ENCODE assay signal across 1 cellular context in the genomic region with DNA sequence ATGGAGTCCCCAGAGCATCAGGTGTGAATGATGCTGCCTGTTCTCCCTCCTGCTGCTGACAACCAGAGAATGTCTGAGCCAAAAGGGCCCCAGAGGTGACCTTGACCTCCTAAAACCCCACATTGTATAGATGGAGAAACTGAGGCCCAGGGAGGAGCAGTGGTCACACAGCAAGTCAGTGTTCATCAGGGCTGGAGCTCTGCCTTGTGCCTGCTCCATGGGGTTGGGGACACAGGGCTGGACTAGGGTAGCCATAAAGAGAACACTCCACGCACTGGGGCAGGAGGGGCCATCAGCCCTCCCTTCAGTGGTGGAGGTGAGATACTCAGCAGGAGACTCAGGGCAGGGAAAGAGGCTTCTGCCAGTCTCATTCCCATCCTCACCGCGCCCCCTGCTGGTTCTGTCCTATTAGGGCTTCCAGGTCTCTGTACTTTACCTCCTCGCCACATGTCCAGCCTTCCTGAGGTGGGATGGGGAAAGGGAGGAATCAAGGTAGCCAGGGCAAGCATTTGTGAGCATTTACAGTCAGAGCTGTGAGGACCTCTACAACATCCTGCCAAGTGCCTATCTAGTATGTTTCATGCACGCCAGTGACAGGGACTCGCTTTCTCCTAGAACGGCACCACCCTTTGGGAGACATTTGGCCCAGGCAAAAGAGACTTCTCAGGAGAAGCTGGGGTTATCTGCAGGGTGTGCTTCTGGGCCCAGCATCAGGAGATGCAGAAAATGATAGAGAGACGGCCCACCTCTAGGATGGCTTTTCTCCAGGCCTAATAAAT.
TF ChIP-seq lines count a peak whose summit lies in the region.

No MANE protein-coding gene starts in this region.

TF ChIP-seq in HepG2, 621 proteins besides CTCF, POLR2A, EP300 and RAD21 (continued from another document and continues in another):
- TF ChIP-seq ZNF687 (CRISPR knock-in tag; IDR thresholded peaks at IDR 0.05) (peak; percentile 36; the same call in 1 of the 2 replicates), ZGPAT (CRISPR knock-in tag; IDR thresholded peaks at IDR 0.05) (0 out of 2 replicates have a peak, but pooled peaks have one; percentile 20), ZC3H4 (CRISPR knock-in tag; IDR thresholded peaks at IDR 0.05; ENCODE audit: borderline replicate concordance) (no peak), GZF1 (CRISPR knock-in tag; IDR thresholded peaks at IDR 0.05) (0 out of 2 replicates have a peak, but pooled peaks have one; percentile 27), TEAD3 (CRISPR knock-in tag; optimal IDR thresholded peaks at IDR 0.05; ENCODE audit: borderline replicate concordance) (peak; percentile 48), ZSCAN31 (CRISPR knock-in tag; IDR thresholded peaks at IDR 0.05; ENCODE audit: low read depth) (no peak), CCAR2 (optimal IDR thresholded peaks at IDR 0.05; ENCODE audit: low read depth, low read length) (no peak), MYC (CRISPR knock-in tag; IDR thresholded peaks at IDR 0.05; ENCODE audit: borderline replicate concordance) (peak; percentile 51; the same call in 1 of the 2 replicates), ZSCAN25 (CRISPR knock-in tag; IDR thresholded peaks at IDR 0.05) (no peak), PCBP2 (optimal IDR thresholded peaks at IDR 0.05; ENCODE audit: low read depth, low read length, poor library complexity, severe bottlenecking) (no peak), SOX13 (IDR thresholded peaks at IDR 0.05) (no peak), SOX13 (CRISPR knock-in tag; conservative IDR thresholded peaks at IDR 0.05 in 1 of 2, IDR thresholded peaks at IDR 0.05 in 1 of 2) (peak in 1 of 2 experiments; percentile 18; a peak in 1 of 4 replicates), ZBTB38 (CRISPR knock-in tag; IDR thresholded peaks at IDR 0.05) (no peak), ZNF350 (CRISPR knock-in tag; IDR thresholded peaks at IDR 0.05; ENCODE audit: borderline replicate concordance, low read depth) (peak; percentile 23; the same call in 1 of the 2 replicates), STAG1 (CRISPR knock-in tag; IDR thresholded peaks at IDR 0.05) (peak; percentile 82), ADNP (CRISPR knock-in tag; IDR thresholded peaks at IDR 0.05) (no peak), ZNF580 (CRISPR knock-in tag; IDR thresholded peaks at IDR 0.05; ENCODE audit: borderline replicate concordance, low read depth) (peak; percentile 51; the same call in 1 of the 2 replicates), E2F2 (CRISPR knock-in tag; IDR thresholded peaks at IDR 0.05; ENCODE audit: borderline replicate concordance) (no peak), ASH2L (IDR thresholded peaks at IDR 0.05; ENCODE audit: insufficient read length, low read depth, low read length) (peak; percentile 18), CAMTA2 (CRISPR knock-in tag; IDR thresholded peaks at IDR 0.05; ENCODE audit: borderline replicate concordance) (0 out of 2 replicates have a peak, but pooled peaks have one; percentile 34), ZNF660 (CRISPR knock-in tag; IDR thresholded peaks at IDR 0.05; ENCODE audit: borderline replicate concordance, low read depth) (no peak), MBNL3 (CRISPR knock-in tag; conservative IDR thresholded peaks at IDR 0.05) (no peak), DMAP1 (CRISPR knock-in tag; IDR thresholded peaks at IDR 0.05) (no peak), ZNF546 (CRISPR knock-in tag; conservative IDR thresholded peaks at IDR 0.05) (no peak), XRCC5 (optimal IDR thresholded peaks at IDR 0.05; ENCODE audit: low read length) (peak; percentile 79), FOSL2 (CRISPR knock-in tag; IDR thresholded peaks at IDR 0.05) (peak; percentile 35; the same call in 1 of the 2 replicates), KDM2A (CRISPR knock-in tag; IDR thresholded peaks at IDR 0.05; ENCODE audit: borderline replicate concordance, low read depth) (peak; percentile 62), ATF5 (CRISPR knock-in tag; IDR thresholded peaks at IDR 0.05; ENCODE audit: low read depth) (no peak), SP5 (CRISPR knock-in tag; IDR thresholded peaks at IDR 0.05; ENCODE audit: borderline replicate concordance, low read depth) (no peak), SAFB2 (CRISPR knock-in tag; IDR thresholded peaks at IDR 0.05; ENCODE audit: borderline replicate concordance, low read depth) (no peak), ZBTB1 (CRISPR knock-in tag; IDR thresholded peaks at IDR 0.05; ENCODE audit: borderline replicate concordance) (no peak), SAP130 (CRISPR knock-in tag; IDR thresholded peaks at IDR 0.05; ENCODE audit: low read depth) (0 out of 2 replicates have a peak, but pooled peaks have one; percentile 15), SMC3 (IDR thresholded peaks at IDR 0.05; ENCODE audit: low read length) (peak; percentile 83), KDM5B (CRISPR knock-in tag; IDR thresholded peaks at IDR 0.05; ENCODE audit: borderline replicate concordance) (0 out of 2 replicates have a peak, but pooled peaks have one; percentile 46), ZBTB7B (CRISPR knock-in tag; IDR thresholded peaks at IDR 0.05) (no peak), ZNF280B (CRISPR knock-in tag; IDR thresholded peaks at IDR 0.05; ENCODE audit: borderline replicate concordance) (0 out of 2 replicates have a peak, but pooled peaks have one; percentile 23)
- TF ChIP-seq, protein P1, sequence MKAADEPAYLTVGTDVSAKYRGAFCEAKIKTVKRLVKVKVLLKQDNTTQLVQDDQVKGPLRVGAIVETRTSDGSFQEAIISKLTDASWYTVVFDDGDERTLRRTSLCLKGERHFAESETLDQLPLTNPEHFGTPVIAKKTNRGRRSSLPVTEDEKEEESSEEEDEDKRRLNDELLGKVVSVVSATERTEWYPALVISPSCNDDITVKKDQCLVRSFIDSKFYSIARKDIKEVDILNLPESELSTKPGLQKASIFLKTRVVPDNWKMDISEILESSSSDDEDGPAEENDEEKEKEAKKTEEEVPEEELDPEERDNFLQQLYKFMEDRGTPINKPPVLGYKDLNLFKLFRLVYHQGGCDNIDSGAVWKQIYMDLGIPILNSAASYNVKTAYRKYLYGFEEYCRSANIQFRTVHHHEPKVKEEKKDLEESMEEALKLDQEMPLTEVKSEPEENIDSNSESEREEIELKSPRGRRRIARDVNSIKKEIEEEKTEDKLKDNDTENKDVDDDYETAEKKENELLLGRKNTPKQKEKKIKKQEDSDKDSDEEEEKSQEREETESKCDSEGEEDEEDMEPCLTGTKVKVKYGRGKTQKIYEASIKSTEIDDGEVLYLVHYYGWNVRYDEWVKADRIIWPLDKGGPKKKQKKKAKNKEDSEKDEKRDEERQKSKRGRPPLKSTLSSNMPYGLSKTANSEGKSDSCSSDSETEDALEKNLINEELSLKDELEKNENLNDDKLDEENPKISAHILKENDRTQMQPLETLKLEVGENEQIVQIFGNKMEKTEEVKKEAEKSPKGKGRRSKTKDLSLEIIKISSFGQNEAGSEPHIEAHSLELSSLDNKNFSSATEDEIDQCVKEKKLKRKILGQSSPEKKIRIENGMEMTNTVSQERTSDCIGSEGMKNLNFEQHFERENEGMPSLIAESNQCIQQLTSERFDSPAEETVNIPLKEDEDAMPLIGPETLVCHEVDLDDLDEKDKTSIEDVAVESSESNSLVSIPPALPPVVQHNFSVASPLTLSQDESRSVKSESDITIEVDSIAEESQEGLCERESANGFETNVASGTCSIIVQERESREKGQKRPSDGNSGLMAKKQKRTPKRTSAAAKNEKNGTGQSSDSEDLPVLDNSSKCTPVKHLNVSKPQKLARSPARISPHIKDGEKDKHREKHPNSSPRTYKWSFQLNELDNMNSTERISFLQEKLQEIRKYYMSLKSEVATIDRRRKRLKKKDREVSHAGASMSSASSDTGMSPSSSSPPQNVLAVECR (CRISPR knock-in tag; IDR thresholded peaks at IDR 0.05; ENCODE audit: borderline replicate concordance) = peak; percentile 28; the same call in 1 of the 2 replicates
- TF ChIP-seq, protein P2, sequence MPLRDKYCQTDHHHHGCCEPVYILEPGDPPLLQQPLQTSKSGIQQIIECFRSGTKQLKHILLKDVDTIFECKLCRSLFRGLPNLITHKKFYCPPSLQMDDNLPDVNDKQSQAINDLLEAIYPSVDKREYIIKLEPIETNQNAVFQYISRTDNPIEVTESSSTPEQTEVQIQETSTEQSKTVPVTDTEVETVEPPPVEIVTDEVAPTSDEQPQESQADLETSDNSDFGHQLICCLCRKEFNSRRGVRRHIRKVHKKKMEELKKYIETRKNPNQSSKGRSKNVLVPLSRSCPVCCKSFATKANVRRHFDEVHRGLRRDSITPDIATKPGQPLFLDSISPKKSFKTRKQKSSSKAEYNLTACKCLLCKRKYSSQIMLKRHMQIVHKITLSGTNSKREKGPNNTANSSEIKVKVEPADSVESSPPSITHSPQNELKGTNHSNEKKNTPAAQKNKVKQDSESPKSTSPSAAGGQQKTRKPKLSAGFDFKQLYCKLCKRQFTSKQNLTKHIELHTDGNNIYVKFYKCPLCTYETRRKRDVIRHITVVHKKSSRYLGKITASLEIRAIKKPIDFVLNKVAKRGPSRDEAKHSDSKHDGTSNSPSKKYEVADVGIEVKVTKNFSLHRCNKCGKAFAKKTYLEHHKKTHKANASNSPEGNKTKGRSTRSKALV (CRISPR knock-in tag; IDR thresholded peaks at IDR 0.05) = no peak
- TF ChIP-seq, protein P3, sequence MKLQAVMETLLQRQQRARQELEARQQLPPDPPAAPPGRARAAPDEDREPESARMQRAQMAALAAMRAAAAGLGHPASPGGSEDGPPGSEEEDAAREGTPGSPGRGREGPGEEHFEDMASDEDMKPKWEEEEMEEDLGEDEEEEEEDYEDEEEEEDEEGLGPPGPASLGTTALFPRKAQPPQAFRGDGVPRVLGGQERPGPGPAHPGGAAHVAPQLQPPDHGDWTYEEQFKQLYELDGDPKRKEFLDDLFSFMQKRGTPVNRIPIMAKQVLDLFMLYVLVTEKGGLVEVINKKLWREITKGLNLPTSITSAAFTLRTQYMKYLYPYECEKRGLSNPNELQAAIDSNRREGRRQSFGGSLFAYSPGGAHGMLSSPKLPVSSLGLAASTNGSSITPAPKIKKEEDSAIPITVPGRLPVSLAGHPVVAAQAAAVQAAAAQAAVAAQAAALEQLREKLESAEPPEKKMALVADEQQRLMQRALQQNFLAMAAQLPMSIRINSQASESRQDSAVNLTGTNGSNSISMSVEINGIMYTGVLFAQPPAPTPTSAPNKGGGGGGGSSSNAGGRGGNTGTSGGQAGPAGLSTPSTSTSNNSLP (IDR thresholded peaks at IDR 0.05; ENCODE audit: low read depth, low read length) = no peak
